25 cellular contexts compared by ENCODE assay signal in the genomic region with DNA sequence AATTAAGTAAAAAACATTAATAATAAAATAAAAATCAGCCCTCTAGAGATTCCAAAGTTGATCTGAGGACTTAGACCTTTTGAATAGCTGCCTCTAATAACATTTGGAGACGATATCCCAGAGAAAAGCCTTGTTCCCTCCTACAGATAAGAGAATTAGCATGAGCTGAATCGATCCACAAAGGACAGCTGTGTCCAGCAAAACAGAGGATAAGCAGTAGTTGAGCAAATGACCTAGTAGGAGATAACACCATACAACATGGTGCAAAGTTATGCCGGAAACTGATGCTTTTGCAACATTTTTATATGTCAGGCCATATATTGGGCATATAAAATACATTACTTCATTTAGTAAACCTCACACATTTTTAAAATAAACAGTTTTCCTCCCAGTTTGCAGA.
"Had no signal": no experiment of that assay in that cellular context is flagged by ENCODE, and none has a peak within 500 bp of the region (broad histone marks: within the 10 kb centered on the region; RNA-seq: fewer than 3 reads in every experiment).

No MANE protein-coding gene starts in this region.

- H3K4me2 ChIP-seq: neural progenitor cell had no signal

- H3K27ac ChIP-seq: neural progenitor cell, ovary, parathyroid adenoma, psoas muscle, right lobe of liver, sigmoid colon, spleen, stomach, thoracic aorta, thyroid gland, tibial nerve, upper lobe of left lung, vagina had no signal

- DNase-seq: natural killer cell; occipital lobe; ovary; posterior cingulate gyrus; psoas muscle; right lobe of liver; sigmoid colon; small intestine; spleen; stimulated activated CD4-positive, alpha-beta T cell treated with anti-CD3 and anti-CD28 coated beads, Interleukin-12 subunit alpha, Interleukin-12 subunit beta, amount 100 ng/mL, for 4 hours; stimulated activated CD4-positive, alpha-beta T cell treated with anti-CD3 and anti-CD28 coated beads, Interleukin-1b, Interleukin-23, amount 100 ng/mL, for 48 hours; stimulated activated CD4-positive, alpha-beta T cell treated with anti-CD3 and anti-CD28 coated beads, Interleukin-2, amount 100 ng/mL, for 48 hours; stimulated activated CD4-positive, alpha-beta T cell treated with anti-CD3 and anti-CD28 coated beads, Interleukin-4, amount 100 ng/mL, for 24 hours; stimulated activated naive B cell treated with anti-CD40 and anti-IgM and Interleukin-4, amounts not matched to agents 10 μg/mL and 1 μg/mL and 100 μg/mL, for 72 hours; stimulated activated naive CD4-positive, alpha-beta T cell treated with Interleukin-2 at 50 U/mL for 16 hours; stomach; thyroid gland; trophoblast cell; upper lobe of left lung had no signal

- H3K9ac ChIP-seq: neural progenitor cell, parathyroid adenoma had no signal

- H3K36me3 ChIP-seq: neural progenitor cell, ovary, right lobe of liver, sigmoid colon, spleen, stomach, thoracic aorta, thyroid gland, tibial nerve, upper lobe of left lung, vagina had no signal

- H3K79me2 ChIP-seq: parathyroid adenoma had no signal

- H3K4me1 ChIP-seq: neural progenitor cell, parathyroid adenoma, psoas muscle, right lobe of liver, sigmoid colon, spleen, stomach, thyroid gland, tibial nerve, upper lobe of left lung, vagina had no signal

- H3K9me3 ChIP-seq: ovary, psoas muscle, right lobe of liver, sigmoid colon, spleen, stomach, thoracic aorta, thyroid gland, tibial nerve, upper lobe of left lung, vagina had no signal

- H3K27me3 ChIP-seq: neural progenitor cell, ovary, right lobe of liver, sigmoid colon, spleen, stomach, thyroid gland, tibial nerve, upper lobe of left lung, vagina had no signal

- H3K4me3 ChIP-seq: neural progenitor cell, ovary, psoas muscle, right lobe of liver, sigmoid colon, spleen, stomach, thoracic aorta, thyroid gland, tibial nerve, upper lobe of left lung, vagina had no signal

- H2AFZ ChIP-seq: neural progenitor cell, parathyroid adenoma had no signal

- ATAC-seq: natural killer cell; psoas muscle; right lobe of liver; stimulated activated effector memory CD8-positive, alpha-beta T cell treated with anti-CD3 and anti-CD28 coated beads, Interleukin-12 subunit alpha, Interleukin-12 subunit beta, amount 100 ng/mL, for 72 hours; stimulated activated naive B cell treated with anti-CD40 and anti-IgM and Interleukin-4, amounts not matched to agents 10 μg/mL and 1 μg/mL and 100 μg/mL, for 72 hours had no signal
